Comparison of ENCODE assay signal across 28 cellular contexts in genomic region chr19:39986643-39987042, GRCh38.
"Had no signal": no experiment of that assay in that cellular context is flagged by ENCODE, and none has a peak within 500 bp of the region (broad histone marks: within the 10 kb centered on the region; RNA-seq: fewer than 3 reads in every experiment).

No MANE protein-coding gene starts in this region.

- H3K9ac ChIP-seq: neural progenitor cell, parathyroid adenoma had no signal

- H3K4me3 ChIP-seq: neural progenitor cell, ovary, psoas muscle, right lobe of liver, sigmoid colon, stomach, thoracic aorta, thyroid gland, tibial nerve, upper lobe of left lung, vagina had no signal

- H3K4me1 Mint-ChIP-seq: nephron; neural progenitor cell; stimulated activated effector memory CD8-positive, alpha-beta T cell treated with anti-CD3 and anti-CD28 coated beads, Interleukin-12 subunit alpha, Interleukin-12 subunit beta, amount 100 ng/mL, for 72 hours had no signal

- H2AFZ ChIP-seq: neural progenitor cell, parathyroid adenoma had no signal

- DNase-seq: occipital lobe; ovary; posterior cingulate gyrus; psoas muscle; right cardiac atrium; right lobe of liver; sigmoid colon; small intestine; stimulated activated CD4-positive, alpha-beta T cell treated with anti-CD3 and anti-CD28 coated beads, Interleukin-15, amount 100 ng/mL, for 24 hours; stimulated activated CD4-positive, alpha-beta T cell treated with anti-CD3 and anti-CD28 coated beads, Interleukin-2, amount 100 ng/mL, for 24 hours; stimulated activated CD4-positive, alpha-beta T cell treated with anti-CD3 and anti-CD28 coated beads, Interleukin-2, amount 100 ng/mL, for 48 hours; stimulated activated CD4-positive, alpha-beta T cell treated with anti-CD3 and anti-CD28 coated beads, Interleukin-4, amount 100 ng/mL, for 24 hours; stimulated activated naive B cell treated with anti-CD40 and anti-IgM and Interleukin-4, amounts not matched to agents 10 μg/mL and 1 μg/mL and 100 μg/mL, for 72 hours; stimulated activated naive CD4-positive, alpha-beta T cell treated with Interleukin-2 at 50 U/mL for 16 hours; stomach; thyroid gland; trophoblast cell; upper lobe of left lung had no signal

- H3K27me3 ChIP-seq: neural progenitor cell, ovary, right lobe of liver, sigmoid colon, stomach, thyroid gland, tibial nerve, upper lobe of left lung, vagina had no signal

- H3K4me3 Mint-ChIP-seq: nephron; neural progenitor cell; stimulated activated effector memory CD8-positive, alpha-beta T cell treated with anti-CD3 and anti-CD28 coated beads, Interleukin-12 subunit alpha, Interleukin-12 subunit beta, amount 100 ng/mL, for 72 hours; stimulated activated naive B cell treated with anti-CD40 and anti-IgM and Interleukin-4, amounts not matched to agents 10 μg/mL and 1 μg/mL and 100 μg/mL, for 72 hours; stimulated activated naive CD8-positive, alpha-beta T cell treated with anti-CD3 and anti-CD28 coated beads, Interleukin-15, Interleukin-2, amounts not matched to agents 100 ng/mL and 50 ng/mL, for 24 hours had no signal

- H3K4me1 ChIP-seq: neural progenitor cell, parathyroid adenoma, psoas muscle, right lobe of liver, sigmoid colon, stomach, tibial nerve, upper lobe of left lung, vagina had no signal

- ATAC-seq: psoas muscle; right cardiac atrium; right lobe of liver; stimulated activated effector memory CD8-positive, alpha-beta T cell treated with anti-CD3 and anti-CD28 coated beads, Interleukin-12 subunit alpha, Interleukin-12 subunit beta, amount 100 ng/mL, for 72 hours; stimulated activated naive B cell treated with anti-CD40 and anti-IgM and Interleukin-4, amounts not matched to agents 10 μg/mL and 1 μg/mL and 100 μg/mL, for 72 hours had no signal

- H3K36me3 ChIP-seq: ovary had no signal

- H3K27ac ChIP-seq: neural progenitor cell, ovary, parathyroid adenoma, psoas muscle, right lobe of liver, sigmoid colon, stomach, thoracic aorta, thyroid gland, tibial nerve, upper lobe of left lung, vagina had no signal

- H3K27me3 Mint-ChIP-seq: progenitor cell of endocrine pancreas; stimulated activated naive B cell treated with anti-CD40 and anti-IgM and Interleukin-4, amounts not matched to agents 10 μg/mL and 1 μg/mL and 100 μg/mL, for 72 hours; stimulated activated naive CD8-positive, alpha-beta T cell treated with anti-CD3 and anti-CD28 coated beads, Interleukin-15, Interleukin-2, amounts not matched to agents 100 ng/mL and 50 ng/mL, for 24 hours had no signal

- FAIRE-seq: small intestine, urothelium cell line had no signal

- H3K4me2 ChIP-seq: neural progenitor cell had no signal

- H3K27ac Mint-ChIP-seq: nephron; neural progenitor cell; progenitor cell of endocrine pancreas; stimulated activated effector memory CD8-positive, alpha-beta T cell treated with anti-CD3 and anti-CD28 coated beads, Interleukin-12 subunit alpha, Interleukin-12 subunit beta, amount 100 ng/mL, for 72 hours; stimulated activated naive B cell treated with anti-CD40 and anti-IgM and Interleukin-4, amounts not matched to agents 10 μg/mL and 1 μg/mL and 100 μg/mL, for 72 hours; stimulated activated naive CD8-positive, alpha-beta T cell treated with anti-CD3 and anti-CD28 coated beads, Interleukin-15, Interleukin-2, amounts not matched to agents 100 ng/mL and 50 ng/mL, for 24 hours had no signal

- H3K9me3 ChIP-seq: thyroid gland had no signal
